ENCODE assay signal across 24 cellular contexts in genomic region chr3:56763233-56763632, GRCh38. TPM values are rescaled to one million over a fixed set of nuclear protein-coding genes. Genes with fewer than 3 reads are reported as not detected.
DNase-seq lines count a peak whose midpoint lies in the region; ATAC-seq lines count a peak whose summit lies in the region.
"Had no signal": no experiment of that assay in that cellular context is flagged by ENCODE, and none has a peak within 500 bp of the region (broad histone marks: within the 10 kb centered on the region; RNA-seq: fewer than 3 reads in every experiment).

No MANE protein-coding gene starts in this region.

- H3K4me1 Mint-ChIP-seq in stimulated activated memory B cell treated with anti-CD40 and anti-IgM and Interleukin-4, amounts not matched to agents 10 μg/mL and 1 μg/mL and 100 μg/mL, for 72 hours = peaks cover 27% of the 10 kb centered on the region

- H3K9me3 Mint-ChIP-seq in activated naive CD4-positive, alpha-beta T cell treated with anti-CD3 and anti-CD28 coated beads, Interleukin-2, amount 50 U/mL, for 72 hours = peaks cover 0 to 5% of the 10 kb centered on the region in 2 donors
- no peaks in the 10 kb centered on the region for H3K9me3 Mint-ChIP-seq in stimulated activated memory B cell treated with anti-CD40 and anti-IgM and Interleukin-4, amounts not matched to agents 10 μg/mL and 1 μg/mL and 100 μg/mL, for 72 hours
- H3K9me3 Mint-ChIP-seq: IgD-negative memory B cell had no signal

- peaks cover 37% of the 10 kb centered on the region for H3K27me3 ChIP-seq in NT2/D1 (ENCODE audit: insufficient read depth, insufficient read length)
- H3K27me3 ChIP-seq: Peyer's patch, transverse colon had no signal

- peak overlapping the region; percentile 14 to 51 for H3K27ac Mint-ChIP-seq in activated naive CD4-positive, alpha-beta T cell treated with anti-CD3 and anti-CD28 coated beads, Interleukin-2, amount 50 U/mL, for 72 hours
- no peak overlapping the region for H3K27ac Mint-ChIP-seq in stimulated activated memory B cell treated with anti-CD40 and anti-IgM and Interleukin-4, amounts not matched to agents 10 μg/mL and 1 μg/mL and 100 μg/mL, for 72 hours

- H3K36me3 Mint-ChIP-seq in activated naive CD4-positive, alpha-beta T cell treated with anti-CD3 and anti-CD28 coated beads, Interleukin-2, amount 50 U/mL, for 72 hours = peaks cover 19 to 62% of the 10 kb centered on the region in 2 donors
- peaks cover 19% of the 10 kb centered on the region for H3K36me3 Mint-ChIP-seq in stimulated activated memory B cell treated with anti-CD40 and anti-IgM and Interleukin-4, amounts not matched to agents 10 μg/mL and 1 μg/mL and 100 μg/mL, for 72 hours

- no peaks in the 10 kb centered on the region for H3K27me3 Mint-ChIP-seq in stimulated activated memory B cell treated with anti-CD40 and anti-IgM and Interleukin-4, amounts not matched to agents 10 μg/mL and 1 μg/mL and 100 μg/mL, for 72 hours

- DNase-seq in activated naive CD4-positive, alpha-beta T cell treated with anti-CD3 and anti-CD28 coated beads, Interleukin-2, amount 50 U/mL, for 72 hours (ENCODE audit: low spot score in 2 of 2) = no peak
- DNase-seq in activated naive CD4-positive, alpha-beta T cell (lab: John Stamatoyannopoulos, UW) = no peak
- DNase-seq in NT2/D1 (ENCODE audit: low read depth, low spot score) (peak; percentile 63), substantia nigra (lab: John Stamatoyannopoulos, UW) (no peak)
- no peak for DNase-seq in stimulated activated CD4-positive, alpha-beta T cell treated with anti-CD3 and anti-CD28 coated beads, Interleukin-15, amount 100 ng/mL, for 24 hours
- DNase-seq: activated CD4-positive, alpha-beta T cell treated with anti-CD3 and anti-CD28 coated beads for 1 hour; aorta; Caco-2; DMS79; effector CD8-positive, alpha-beta T cell; erythroblast; GDM1; GM23248; mammary epithelial cell; NCI-H146; NCI-H345; Peyer's patch; SHP77; transverse colon had no signal

- no peaks in the 10 kb centered on the region for H3K4me1 ChIP-seq in NT2/D1 (ENCODE audit: insufficient read depth, insufficient read length)
- H3K4me1 ChIP-seq: Caco-2 had no signal

- no peak overlapping the region for H3K4me3 Mint-ChIP-seq in stimulated activated memory B cell treated with anti-CD40 and anti-IgM and Interleukin-4, amounts not matched to agents 10 μg/mL and 1 μg/mL and 100 μg/mL, for 72 hours
- H3K4me3 Mint-ChIP-seq: IgD-negative memory B cell, neural crest cell had no signal

- H3K4me3 ChIP-seq in NT2/D1 (ENCODE audit: insufficient read length, low read depth) = no peak overlapping the region
- H3K4me3 ChIP-seq in iPS-18c (ENCODE audit: insufficient read depth, low read depth, low read length) = 0 out of 2 replicates have a peak overlapping the region, but pooled peaks have one; percentile 2
- H3K4me3 ChIP-seq: GM23248, Peyer's patch, transverse colon had no signal

- H3K9me3 ChIP-seq in NT2/D1 (ENCODE audit: insufficient read depth, low read length) (no peaks in the 10 kb centered on the region), iPS-18c (ENCODE audit: control insufficient read depth, insufficient read depth, low read length) (no peaks in the 10 kb centered on the region)
- H3K9me3 ChIP-seq: Caco-2, Peyer's patch, transverse colon had no signal

- H3K9ac ChIP-seq in NT2/D1 (ENCODE audit: insufficient read length, low read depth) = no peak overlapping the region
- H3K9ac ChIP-seq: GM23248, parathyroid adenoma had no signal

- no peak overlapping the region for H3K27ac ChIP-seq in substantia nigra (ENCODE audit: low read depth, low read length, poor library complexity, severe bottlenecking)
- H3K27ac ChIP-seq: GM23248, parathyroid adenoma, Peyer's patch, transverse colon had no signal

- H3K36me3 ChIP-seq in NT2/D1 (ENCODE audit: insufficient read depth, insufficient read length, low read length) = no peaks in the 10 kb centered on the region
- H3K36me3 ChIP-seq: Peyer's patch, transverse colon had no signal

- ATAC-seq in activated naive CD4-positive, alpha-beta T cell treated with anti-CD3 and anti-CD28 coated beads, Interleukin-2, amount 50 U/mL, for 72 hours = no peak
- ATAC-seq in stimulated activated memory B cell treated with anti-CD40 and anti-IgM and Interleukin-4, amounts not matched to agents 10 μg/mL and 1 μg/mL and 100 μg/mL, for 72 hours = no peak

RNA-seq across cellular contexts. Expression of gene ARHGEF3, which starts 38.5 kb away (rescaled TPM):
- 10 to 100 TPM; 35.7 to 54.0 TPM for total RNA-seq in activated naive CD4-positive, alpha-beta T cell treated with anti-CD3 and anti-CD28 coated beads, Interleukin-2, amount 50 U/mL, for 72 hours
